ENCODE assay signal across 25 cellular contexts in genomic region chr4:8067274-8067936, GRCh38.
"Had no signal": no experiment of that assay in that cellular context is flagged by ENCODE, and none has a peak within 500 bp of the region (broad histone marks: within the 10 kb centered on the region; RNA-seq: fewer than 3 reads in every experiment).

No MANE protein-coding gene starts in this region.

- H3K36me3 ChIP-seq: breast epithelium, lower lobe of right lung, neural progenitor cell, sigmoid colon, stomach, thyroid gland, upper lobe of left lung, vagina had no signal

- H3K9me3 ChIP-seq: thyroid gland had no signal

- FAIRE-seq: keratinocyte had no signal

- H3K27me3 ChIP-seq: neural progenitor cell, thyroid gland, upper lobe of left lung, vagina had no signal

- H3K4me3 ChIP-seq: breast epithelium, esophagus squamous epithelium, lower lobe of right lung, neural progenitor cell, sigmoid colon, stomach, thyroid gland, upper lobe of left lung, vagina had no signal

- H3K4me1 ChIP-seq: breast epithelium, lower lobe of right lung, sigmoid colon, thyroid gland, upper lobe of left lung had no signal

- H3K27ac ChIP-seq: breast epithelium, esophagus squamous epithelium, lower lobe of right lung, neural progenitor cell, sigmoid colon, stomach, thyroid gland, upper lobe of left lung, vagina had no signal

- H3K9ac ChIP-seq: neural progenitor cell had no signal

- DNase-seq: activated CD4-positive, alpha-beta T cell treated with anti-CD3 and anti-CD28 coated beads for 36 hours; activated CD4-positive, CD25-positive, alpha-beta regulatory T cell; activated CD8-positive, alpha-beta memory T cell treated with anti-CD3 and anti-CD28 coated beads, Interleukin-2, amount 10 ng/mL, durations not matched to agents 7 days and 5 days; activated CD8-positive, alpha-beta T cell treated with anti-CD3 and anti-CD28 coated beads, Interleukin-2, amount 10 ng/mL, durations not matched to agents 7 days and 5 days; activated naive CD8-positive, alpha-beta T cell treated with anti-CD3 and anti-CD28 coated beads, Interleukin-2, amount 50 U/mL, for 24 hours; activated T-cell treated with anti-CD3 and anti-CD28 coated beads, Interleukin-2, amount 50 U/mL, for 48 hours; amygdala; esophagus squamous epithelium; foreskin melanocyte; glutamatergic neuron; hippocampal formation; mesenchymal stem cell; natural killer cell; sigmoid colon; stimulated activated CD4-positive, alpha-beta T cell treated with anti-CD3 and anti-CD28 coated beads, Interleukin-15, amount 100 ng/mL, for 24 hours; stimulated activated CD4-positive, alpha-beta T cell treated with anti-CD3 and anti-CD28 coated beads, Interleukin-2, amount 100 ng/mL, for 24 hours; stimulated activated naive B cell treated with anti-CD40 and anti-IgM and Interleukin-4, amounts not matched to agents 10 μg/mL and 1 μg/mL and 100 μg/mL, for 72 hours; stomach; thyroid gland; upper lobe of left lung had no signal

- ATAC-seq: activated CD4-positive, alpha-beta T cell treated with anti-CD3 and anti-CD28 coated beads for 36 hours; activated CD8-positive, alpha-beta memory T cell treated with anti-CD3 and anti-CD28 coated beads, Interleukin-2, amount 10 ng/mL, durations not matched to agents 7 days and 5 days; activated CD8-positive, alpha-beta T cell treated with anti-CD3 and anti-CD28 coated beads, Interleukin-2, amount 10 ng/mL, durations not matched to agents 7 days and 5 days; activated naive CD8-positive, alpha-beta T cell treated with anti-CD3 and anti-CD28 coated beads, Interleukin-2, amount 50 U/mL, for 24 hours; lower lobe of right lung; natural killer cell had no signal
